25 cellular contexts compared by ENCODE assay signal in genomic region chr12:129203456-129203855, GRCh38.
DNase-seq lines count a peak whose midpoint lies in the region; FAIRE-seq and TF ChIP-seq lines count a peak whose summit lies in the region.
"Had no signal": no experiment of that assay in that cellular context is flagged by ENCODE, and none has a peak within 500 bp of the region (broad histone marks: within the 10 kb centered on the region; RNA-seq: fewer than 3 reads in every experiment).

No MANE protein-coding gene starts in this region.

- no peaks in the 10 kb centered on the region for H3K79me1 ChIP-seq in H1 (ENCODE audit: low read depth, low read length)

- no peak overlapping the region for H3K4me2 ChIP-seq in H1 (ENCODE audit: insufficient read depth in 1 of 2, low read depth in 2 of 2, low read length in 2 of 2)
- H3K4me2 ChIP-seq in Karpas-422 (ENCODE audit: low read depth, low read length, poor library complexity, severe bottlenecking) = no peak overlapping the region
- H3K4me2 ChIP-seq: BLaER1 had no signal

- no peak overlapping the region for H2BK12ac ChIP-seq in H1 (ENCODE audit: low read depth, low read length)

- H3K79me2 ChIP-seq in H1 (ENCODE audit: control insufficient read depth in 1 of 2, insufficient read depth in 2 of 2, low read length in 2 of 2) (no peaks in the 10 kb centered on the region), Karpas-422 (ENCODE audit: low read length) (no peaks in the 10 kb centered on the region)

- H2BK20ac ChIP-seq in H1 (ENCODE audit: low read length) = no peak overlapping the region

- H3K23me2 ChIP-seq in H1 (ENCODE audit: low read depth, low read length) = no peaks in the 10 kb centered on the region; the same call in 1 of the 2 replicates

- POLR2A ChIA-PET in H1 (lab: Charles Lee; ENCODE audit: partially characterized antibody) = no interaction called here

- no peaks in the 10 kb centered on the region for H3K9me3 ChIP-seq in H1 (ENCODE audit: insufficient read depth in 2 of 2, low read depth in 1 of 2, low read length in 1 of 2)
- no peaks in the 10 kb centered on the region for H3K9me3 ChIP-seq in vagina
- peaks cover 6% of the 10 kb centered on the region for H3K9me3 ChIP-seq in Karpas-422 (ENCODE audit: low read length)

- peak overlapping the region; percentile 53; the same call in 1 of the 2 replicates for H4K8ac ChIP-seq in H1 (ENCODE audit: extremely low read depth, insufficient read depth, low read length)

- no peak overlapping the region for H3K56ac ChIP-seq in H1 (replicated peaks; ENCODE audit: insufficient read length, low read depth, low read length)

- H2AK5ac ChIP-seq in H1 (ENCODE audit: low read depth, low read length) = no peak overlapping the region

- no peak overlapping the region for H3K4ac ChIP-seq in H1 (replicated peaks; ENCODE audit: insufficient read length, low read depth, low read length)

- no peak overlapping the region for H2BK5ac ChIP-seq in H1 (ENCODE audit: low read depth, low read length)

- no peak overlapping the region for H2BK15ac ChIP-seq in H1 (ENCODE audit: low read length)

- no peaks in the 10 kb centered on the region for H3K4me1 ChIP-seq in H1 (replicated peaks in 1 of 4; ENCODE audit: control insufficient read depth in 3 of 4, insufficient read depth in 4 of 4, low read length in 3 of 4)
- no peaks in the 10 kb centered on the region for H3K4me1 ChIP-seq in vagina
- H3K4me1 ChIP-seq in Karpas-422 (ENCODE audit: low read length) = no peaks in the 10 kb centered on the region
- H3K4me1 ChIP-seq: BE2C had no signal

- H3K36me3 ChIP-seq in H1 (ENCODE audit: control insufficient read depth in 2 of 4, insufficient read depth in 4 of 4, low read length in 3 of 4) (no peaks in the 10 kb centered on the region), vagina (no peaks in the 10 kb centered on the region), Karpas-422 (ENCODE audit: insufficient read depth, low read length) (no peaks in the 10 kb centered on the region)
- H3K36me3 ChIP-seq: BE2C, BLaER1 had no signal

- TF ChIP-seq CTCF in H1 (IDR thresholded peaks at IDR 0.05; ENCODE audit: control extremely low read depth in 1 of 3, insufficient read depth in 1 of 3, low read depth in 1 of 3, low read length in 3 of 3) (no peak), vagina (IDR thresholded peaks at IDR 0.05) (no peak)

- no peak overlapping the region for H3K27ac ChIP-seq in H1 (ENCODE audit: low read depth, low read length)
- no peak overlapping the region for H3K27ac ChIP-seq in vagina
- H3K27ac ChIP-seq in Karpas-422 (ENCODE audit: low read length) = no peak overlapping the region
- H3K27ac ChIP-seq: BLaER1 had no signal

- no peaks in the 10 kb centered on the region for H4K20me1 ChIP-seq in H1 (replicated peaks in 1 of 2; ENCODE audit: control insufficient read depth in 1 of 2, insufficient read depth in 2 of 2, low read length in 2 of 2)
- no peaks in the 10 kb centered on the region for H4K20me1 ChIP-seq in Karpas-422 (ENCODE audit: insufficient read depth, low read depth, low read length)
- H4K20me1 ChIP-seq: BLaER1 had no signal

- TF ChIP-seq POLR2A in H1 (IDR thresholded peaks at IDR 0.05; ENCODE audit: control extremely low read depth in 1 of 2, low read depth in 2 of 2, low read length in 2 of 2) (no peak), vagina (IDR thresholded peaks at IDR 0.05) (no peak)

- H2AFZ ChIP-seq in H1 (ENCODE audit: low read length) (no peak overlapping the region), Karpas-422 (ENCODE audit: low read length) (no peak overlapping the region)

- intact Hi-C loops in vagina (cut with DNase I) = no loop called here

- H4K5ac ChIP-seq in H1 (ENCODE audit: insufficient read length, low read depth, low read length) = no peak overlapping the region

- H3K23ac ChIP-seq in H1 (ENCODE audit: insufficient read length) = no peak overlapping the region

- no peaks in the 10 kb centered on the region for H3K9me2 ChIP-seq in Karpas-422 (replicated peaks; ENCODE audit: insufficient read depth, low read length)

- H4K91ac ChIP-seq in H1 (replicated peaks; ENCODE audit: insufficient read length, low read length) = no peak overlapping the region

- no peak overlapping the region for H3K9ac ChIP-seq in H1 (replicated peaks in 1 of 4; ENCODE audit: extremely low read depth in 1 of 4, low read depth in 3 of 4, low read length in 3 of 4)
- H3K9ac ChIP-seq in Karpas-422 (ENCODE audit: low read length) = no peak overlapping the region
- H3K9ac ChIP-seq: BLaER1 had no signal

- no peak overlapping the region for H3K18ac ChIP-seq in H1 (ENCODE audit: extremely low read depth, low read length)

- H3K27me3 ChIP-seq in H1 (replicated peaks in 1 of 4; ENCODE audit: control insufficient read depth in 3 of 4, extremely low read depth in 1 of 4, insufficient read depth in 3 of 4, low read length in 3 of 4) (no peaks in the 10 kb centered on the region), vagina (no peaks in the 10 kb centered on the region), Karpas-422 (ENCODE audit: low read length) (no peaks in the 10 kb centered on the region)
- H3K27me3 ChIP-seq: BE2C, BLaER1 had no signal

- WGBS in H1 (ENCODE audit: extremely low coverage in 1 of 2, insufficient coverage in 1 of 2, insufficient read length in 1 of 2, insufficient replicate concordance in 2 of 2, low coverage in 1 of 2, low lambda C conversion rate in 2 of 2, missing lambda C conversion rate in 1 of 2), 2 experiments = 97% methylated on average over 2 of the region's 2 CpGs; no CpG with 5 or more reads in 1 of the 2 experiments

- H3K14ac ChIP-seq in H1 (ENCODE audit: insufficient read length) = no peak overlapping the region

- H3K4me3 ChIP-seq in H1 (ENCODE audit: extremely low read depth in 1 of 4, insufficient read depth in 2 of 4, low read depth in 3 of 4, low read length in 4 of 4) (no peak overlapping the region), vagina (no peak overlapping the region), Karpas-422 (ENCODE audit: low read length) (no peak overlapping the region)
- H3K4me3 ChIP-seq: BLaER1, GM12878 had no signal

- TF ChIP-seq RAD21 in H1 (IDR thresholded peaks at IDR 0.05 in 1 of 2, conservative IDR thresholded peaks at IDR 0.05 in 1 of 2; ENCODE audit: low read depth in 2 of 2, low read length in 2 of 2) = no peak

- no peak for TF ChIP-seq EP300 in H1 (IDR thresholded peaks at IDR 0.05; ENCODE audit: borderline replicate concordance in 1 of 2, low read depth in 2 of 2, low read length in 2 of 2)

- no peak for FAIRE-seq in H1 (lab: Jason Lieb, UNC)
- FAIRE-seq: A204.1, GM12878, GM12892, GM18507 had no signal

- CTCF ChIA-PET in H1 (lab: Charles Lee; ENCODE audit: partially characterized antibody) = interaction anchor here (0.6 to 1.7 kb wide), 5 partner anchors 10 to 421 kb away, joined by 3 to 6 read pairs (median 4); no protein-coding TSS in a partner anchor

- DNase-seq in NCI-H524 treated with DMSO at 0.1 percent for 48 hours (lab: John Stamatoyannopoulos, UW) = peak; percentile 22
- no peak for DNase-seq in H1 (ENCODE audit: low read depth in 1 of 2, low spot score in 2 of 2)
- DNase-seq in vagina (ENCODE audit: extremely low spot score in 2 of 2) = peak; percentile 70 to 82
- DNase-seq in ureter (ENCODE audit: low spot score) = no peak
- no peak for DNase-seq in Karpas-422
- DNase-seq: 8988T; ACHN; BE2C; C1 segment of cervical spinal cord; CD4-positive, alpha-beta memory T cell; CD4-positive, CD25-positive, alpha-beta regulatory T cell; CD8-positive, alpha-beta memory T cell; COR-L47; DMS 273 treated with DMSO at 0.1 percent for 48 hours; DMS153; DMS53; DMS79; DND-41; EL; GDM1 had no signal

- no peak overlapping the region for H2BK120ac ChIP-seq in H1 (replicated peaks; ENCODE audit: low read depth, low read length)

TF ChIP-seq in H1, 55 proteins besides CTCF, POLR2A, EP300 and RAD21:
- no peak for TF ChIP-seq SP1 (IDR thresholded peaks at IDR 0.05; ENCODE audit: low read depth, low read length)
- no peak for TF ChIP-seq RBBP5 (IDR thresholded peaks at IDR 0.05; ENCODE audit: borderline replicate concordance, low read depth, low read length)
- TF ChIP-seq POU5F1 (IDR thresholded peaks at IDR 0.05; ENCODE audit: low read depth, low read length) = no peak
- TF ChIP-seq NRF1 (IDR thresholded peaks at IDR 0.05; ENCODE audit: low read depth, low read length) = no peak
- no peak for TF ChIP-seq CHD2 (IDR thresholded peaks at IDR 0.05; ENCODE audit: low read length)
- TF ChIP-seq SIRT6 (IDR thresholded peaks at IDR 0.05; ENCODE audit: low read length) = no peak
- TF ChIP-seq SAP30 (IDR thresholded peaks at IDR 0.05; ENCODE audit: insufficient read depth, insufficient replicate concordance, low read length) = no peak
- TF ChIP-seq SIX5 (IDR thresholded peaks at IDR 0.05; ENCODE audit: low read depth, low read length) = no peak
- TF ChIP-seq, protein P1, sequence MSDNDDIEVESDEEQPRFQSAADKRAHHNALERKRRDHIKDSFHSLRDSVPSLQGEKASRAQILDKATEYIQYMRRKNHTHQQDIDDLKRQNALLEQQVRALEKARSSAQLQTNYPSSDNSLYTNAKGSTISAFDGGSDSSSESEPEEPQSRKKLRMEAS (IDR thresholded peaks at IDR 0.05) = no peak
- no peak for TF ChIP-seq PHF8 (conservative IDR thresholded peaks at IDR 0.05; ENCODE audit: low read depth, low read length)
- no peak for TF ChIP-seq HDAC6 (IDR thresholded peaks at IDR 0.05; ENCODE audit: low read depth, low read length)
- TF ChIP-seq JUND (IDR thresholded peaks at IDR 0.05; ENCODE audit: low read length) = no peak
- TF ChIP-seq CHD1 (IDR thresholded peaks at IDR 0.05; ENCODE audit: low read depth, low read length) = no peak
TF ChIP-seq in H1: peak in this region for 0.

Comparison
In these comparisons a context has a peak if more than half of its experiments do, and no peak if none do; other contexts are left out.
1. DNase-seq: peak in NCI-H524 treated with DMSO at 0.1 percent for 48 hours (single experiment) and vagina (2 of 2); none in H1 (0 of 2), ureter (single experiment) and Karpas-422 (single experiment).